28 cellular contexts compared by ENCODE assay signal in the genomic region with DNA sequence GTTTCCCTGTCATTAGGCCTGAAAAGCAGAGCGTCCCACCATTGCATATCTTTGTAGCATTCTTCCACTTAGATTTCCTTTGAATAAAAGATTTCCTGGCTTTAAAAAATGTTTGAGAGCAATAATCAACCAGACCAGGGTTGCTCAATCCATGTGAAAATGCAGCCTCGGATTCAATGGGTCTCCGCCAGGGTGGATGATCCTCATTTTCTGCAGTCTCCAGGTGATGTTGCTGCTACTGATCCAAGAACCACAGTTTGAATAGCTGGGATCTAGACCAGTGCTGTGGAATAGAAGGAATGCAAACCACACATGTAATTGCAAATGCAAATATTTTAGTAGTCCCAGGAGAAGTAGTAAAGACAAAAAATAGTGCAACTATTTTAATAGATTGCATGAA.
"Had no signal": no experiment of that assay in that cellular context is flagged by ENCODE, and none has a peak within 500 bp of the region (broad histone marks: within the 10 kb centered on the region; RNA-seq: fewer than 3 reads in every experiment).

No MANE protein-coding gene starts in this region.

- H3K27me3 ChIP-seq: adrenal gland, brain microvascular endothelial cell, foreskin keratinocyte, gastrocnemius medialis had no signal

- H3K27ac ChIP-seq: adrenal gland, brain microvascular endothelial cell, coronary artery, dorsolateral prefrontal cortex, foreskin keratinocyte, gastrocnemius medialis, heart left ventricle had no signal

- H3K36me3 ChIP-seq: adrenal gland, brain microvascular endothelial cell, gastrocnemius medialis, heart left ventricle had no signal

- H3K4me1 ChIP-seq: adrenal gland, foreskin keratinocyte, gastrocnemius medialis had no signal

- DNase-seq: activated CD4-positive, alpha-beta memory T cell treated with anti-CD3 and anti-CD28 coated beads for 36 hours; activated CD4-positive, alpha-beta T cell treated with anti-CD3 and anti-CD28 coated beads for 1 hour; activated CD4-positive, alpha-beta T cell treated with anti-CD3 and anti-CD28 coated beads for 4 hours; activated CD4-positive, alpha-beta T cell treated with anti-CD3 and anti-CD28 coated beads, Interleukin-2, amount 50 U/mL, for 1 hour; activated CD4-positive, CD25-positive, alpha-beta regulatory T cell; activated CD8-positive, alpha-beta memory T cell treated with anti-CD3 and anti-CD28 coated beads, Interleukin-2, amount 10 ng/mL, durations not matched to agents 7 days and 5 days; activated CD8-positive, alpha-beta memory T cell treated with anti-CD3 and anti-CD28 coated beads, Interleukin-2, amount 50 U/mL, for 4 hours; activated CD8-positive, alpha-beta T cell treated with anti-CD3 and anti-CD28 coated beads, Interleukin-2, amount 10 ng/mL, durations not matched to agents 7 days and 5 days; activated effector memory CD4-positive, alpha-beta T cell treated with anti-CD3 and anti-CD28 coated beads, Interleukin-2, amount 50 U/mL, for 16 hours; activated naive CD4-positive, alpha-beta T cell treated with anti-CD3 and anti-CD28 coated beads for 36 hours; activated naive CD8-positive, alpha-beta T cell treated with anti-CD3 and anti-CD28 coated beads for 36 hours; activated naive CD8-positive, alpha-beta T cell treated with anti-CD3 and anti-CD28 coated beads, Interleukin-2, amount 50 U/mL, for 24 hours; activated T-cell treated with anti-CD3 and anti-CD28 coated beads, Interleukin-2, amount 50 U/mL, for 1 hour; activated T-cell treated with anti-CD3 and anti-CD28 coated beads, Interleukin-2, amount 50 U/mL, for 48 hours; adrenal gland; amygdala; aorta; brain microvascular endothelial cell; dorsolateral prefrontal cortex; effector memory CD4-positive, alpha-beta T cell; endodermal cell; foreskin keratinocyte; gastrocnemius medialis; glutamatergic neuron; heart left ventricle; T-helper 2 cell had no signal

- H3K4me3 ChIP-seq: adrenal gland, coronary artery, dorsolateral prefrontal cortex, gastrocnemius medialis, heart left ventricle had no signal

- H3K9me3 ChIP-seq: adrenal gland, gastrocnemius medialis, heart left ventricle had no signal

- ATAC-seq: activated CD8-positive, alpha-beta memory T cell treated with anti-CD3 and anti-CD28 coated beads, Interleukin-2, amount 10 ng/mL, durations not matched to agents 7 days and 5 days; activated CD8-positive, alpha-beta T cell treated with anti-CD3 and anti-CD28 coated beads, Interleukin-2, amount 10 ng/mL, durations not matched to agents 7 days and 5 days; activated naive CD8-positive, alpha-beta T cell treated with anti-CD3 and anti-CD28 coated beads, Interleukin-2, amount 50 U/mL, for 24 hours; esophagus mucosa; foreskin keratinocyte; gastrocnemius medialis; heart left ventricle had no signal
